1 cellular context compared by ENCODE assay signal in the genomic region with DNA sequence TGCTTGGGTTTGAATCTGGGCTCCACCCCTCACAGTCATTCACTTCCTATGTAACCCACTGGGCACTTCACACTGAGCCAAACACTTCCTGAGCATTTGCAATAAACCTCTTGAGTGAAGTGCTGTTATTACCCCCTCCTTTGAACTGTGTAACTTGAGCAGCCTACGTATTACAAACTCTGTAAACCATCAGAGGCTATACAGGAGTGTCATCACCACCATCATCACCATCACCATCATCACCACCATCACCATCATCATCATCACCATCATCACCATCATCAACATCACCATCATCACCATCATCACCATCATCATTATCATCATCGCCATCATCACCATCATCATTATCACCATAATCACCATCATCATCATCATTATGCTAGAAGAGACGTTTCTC.
A peak's percentile ranks its signal among the peaks of the same experiment; 100 is the strongest.
TF ChIP-seq lines count a peak whose summit lies in the region.

No MANE protein-coding gene starts in this region.

TF ChIP-seq in HepG2, 621 proteins besides CTCF, POLR2A, EP300 and RAD21:
- TF ChIP-seq NAIF1 (CRISPR knock-in tag; IDR thresholded peaks at IDR 0.05; ENCODE audit: borderline replicate concordance), result no peak
- TF ChIP-seq, protein P1, sequence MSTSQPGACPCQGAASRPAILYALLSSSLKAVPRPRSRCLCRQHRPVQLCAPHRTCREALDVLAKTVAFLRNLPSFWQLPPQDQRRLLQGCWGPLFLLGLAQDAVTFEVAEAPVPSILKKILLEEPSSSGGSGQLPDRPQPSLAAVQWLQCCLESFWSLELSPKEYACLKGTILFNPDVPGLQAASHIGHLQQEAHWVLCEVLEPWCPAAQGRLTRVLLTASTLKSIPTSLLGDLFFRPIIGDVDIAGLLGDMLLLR (CRISPR knock-in tag; IDR thresholded peaks at IDR 0.05), result no peak
- TF ChIP-seq MXD4 (CRISPR knock-in tag; IDR thresholded peaks at IDR 0.05), result no peak
- TF ChIP-seq CREB1 (IDR thresholded peaks at IDR 0.05), result peak; percentile 95
- TF ChIP-seq CREB1 (CRISPR knock-in tag; IDR thresholded peaks at IDR 0.05), result no peak
